Comparison of ENCODE assay signal across 8 cellular contexts in the genomic region with DNA sequence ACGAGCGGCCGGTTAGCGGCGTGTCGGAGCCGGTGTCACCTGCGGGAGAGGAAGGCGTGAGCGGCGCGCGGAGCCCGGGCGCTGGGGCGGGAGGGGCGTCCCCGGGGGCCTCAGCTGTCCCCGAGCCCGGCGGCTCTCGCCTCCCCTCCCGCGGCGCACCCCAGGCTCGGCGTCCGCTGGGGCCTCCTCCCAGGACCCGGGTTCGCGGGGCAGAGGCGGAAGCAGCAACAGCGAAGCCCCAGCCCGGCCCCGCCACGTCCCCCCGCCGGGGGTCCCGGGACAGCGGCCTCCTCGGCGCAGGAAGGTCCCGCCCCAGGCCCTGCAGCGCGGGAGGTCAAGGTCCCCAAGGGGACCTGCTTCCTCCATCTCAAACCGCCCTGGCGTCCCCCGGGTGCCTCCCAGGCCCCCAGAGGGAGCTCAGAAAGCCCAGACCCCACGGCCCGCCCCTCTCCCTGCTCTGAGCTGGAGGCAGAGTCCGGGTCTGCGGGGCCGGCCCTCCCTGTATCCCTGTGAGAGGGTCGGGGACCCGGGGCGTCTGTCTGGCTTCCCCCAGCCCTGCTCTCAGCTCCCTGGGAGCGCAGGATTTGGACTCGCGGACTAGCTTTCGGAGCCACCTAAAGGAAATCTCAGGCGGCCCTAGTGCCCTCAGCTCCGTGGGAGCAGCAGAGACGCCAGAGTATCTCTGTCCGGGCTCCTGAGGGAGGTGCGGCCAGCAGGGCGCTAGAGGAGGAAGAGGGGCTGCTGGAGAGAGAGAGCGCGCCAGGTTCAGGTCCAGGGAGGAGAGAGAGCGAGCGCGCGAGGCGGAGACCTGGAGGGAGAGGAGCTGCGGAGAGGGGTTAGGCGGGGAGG. TPM values are rescaled to one million over a fixed set of nuclear protein-coding genes. Genes with fewer than 3 reads are reported as not detected.
A peak's percentile ranks its signal among the peaks of the same experiment; 100 is the strongest.
DNase-seq lines count a peak whose midpoint lies in the region; ATAC-seq and TF ChIP-seq lines count a peak whose summit lies in the region.

No MANE protein-coding gene starts in this region.

- ATAC-seq in GM21737 (IDR thresholded peaks at IDR 0.05; ENCODE audit: unreplicated experiment) (peak; percentile 27), T-helper 17 cell (no peak), right lobe of liver (peak; percentile 4 to 25 (median 18))
- peak; percentile 34 to 47 for ATAC-seq in stimulated activated naive B cell treated with anti-CD40 and anti-IgM and Interleukin-4, amounts not matched to agents 10 μg/mL and 1 μg/mL and 100 μg/mL, for 72 hours (replicated peaks)

- H3K4me1 Mint-ChIP-seq in T-helper 17 cell = peaks cover 10% of the 10 kb centered on the region
- peaks cover 42 to 80% of the 10 kb centered on the region in 2 donors for H3K4me1 Mint-ChIP-seq in stimulated activated naive B cell treated with anti-CD40 and anti-IgM and Interleukin-4, amounts not matched to agents 10 μg/mL and 1 μg/mL and 100 μg/mL, for 72 hours

- no peaks in the 10 kb centered on the region for H3K36me3 Mint-ChIP-seq in T-helper 17 cell (ENCODE audit: low read depth)
- H3K36me3 Mint-ChIP-seq in stimulated activated naive B cell treated with anti-CD40 and anti-IgM and Interleukin-4, amounts not matched to agents 10 μg/mL and 1 μg/mL and 100 μg/mL, for 72 hours = peaks cover 72 to 73% of the 10 kb centered on the region in 2 donors

- H3K4me1 ChIP-seq in right lobe of liver = peaks cover 0 to 17% (median 2%) of the 10 kb centered on the region in 4 donors

- intact Hi-C loops in right lobe of liver (cut with DNase I) = no loop called here

- no peaks in the 10 kb centered on the region for H3K9me3 Mint-ChIP-seq in stimulated activated naive B cell treated with anti-CD40 and anti-IgM and Interleukin-4, amounts not matched to agents 10 μg/mL and 1 μg/mL and 100 μg/mL, for 72 hours

- H3K27me3 ChIP-seq in right lobe of liver = no peaks in the 10 kb centered on the region

- peak overlapping the region in 2 of 3 donors; percentile 38 to 44 for H3K27ac ChIP-seq in right lobe of liver

- H3K36me3 ChIP-seq in right lobe of liver = no peaks in the 10 kb centered on the region

- TF ChIP-seq POLR2A in right lobe of liver (IDR thresholded peaks at IDR 0.05) = no peak

- peak; percentile 57 for DNase-seq in HuH-7.5 (ENCODE audit: low spot score)
- no peak for DNase-seq in T-helper 17 cell
- peak; percentile 43 for DNase-seq in dermis blood vessel endothelial cell
- peak in 1 of 3 donors; percentile 59 for DNase-seq in right lobe of liver
- peak; percentile 54 for DNase-seq in stimulated activated naive B cell treated with anti-CD40 and anti-IgM and Interleukin-4, amounts not matched to agents 10 μg/mL and 1 μg/mL and 100 μg/mL, for 72 hours
- DNase-seq in GM19240 (ENCODE audit: insufficient read length, low spot score) = no peak

- 0% methylated on average over 24 of the region's 75 CpGs for WGBS in right lobe of liver (ENCODE audit: insufficient coverage, low coverage, low lambda C conversion rate, missing lambda C conversion rate)

- H3K4me3 ChIP-seq in GM08714 (ENCODE audit: low read length) = peak overlapping the region; percentile 77
- H3K4me3 ChIP-seq in right lobe of liver = peak overlapping the region; percentile 76 to 89 (median 83)

- peaks cover 18% of the 10 kb centered on the region for H3K27me3 Mint-ChIP-seq in T-helper 17 cell
- peaks cover 12 to 47% of the 10 kb centered on the region in 2 donors for H3K27me3 Mint-ChIP-seq in stimulated activated naive B cell treated with anti-CD40 and anti-IgM and Interleukin-4, amounts not matched to agents 10 μg/mL and 1 μg/mL and 100 μg/mL, for 72 hours

- H3K4me3 Mint-ChIP-seq in T-helper 17 cell = peak overlapping the region; percentile 97
- peak overlapping the region; percentile 87 to 90 for H3K4me3 Mint-ChIP-seq in stimulated activated naive B cell treated with anti-CD40 and anti-IgM and Interleukin-4, amounts not matched to agents 10 μg/mL and 1 μg/mL and 100 μg/mL, for 72 hours

- H3K9me3 ChIP-seq in T-helper 17 cell (ENCODE audit: control insufficient read depth, low read length, poor library complexity, severe bottlenecking) (no peaks in the 10 kb centered on the region), right lobe of liver (no peaks in the 10 kb centered on the region)

- peak overlapping the region; percentile 72 for H3K27ac Mint-ChIP-seq in T-helper 17 cell
- H3K27ac Mint-ChIP-seq in stimulated activated naive B cell treated with anti-CD40 and anti-IgM and Interleukin-4, amounts not matched to agents 10 μg/mL and 1 μg/mL and 100 μg/mL, for 72 hours = peak overlapping the region; percentile 89

- TF ChIP-seq CTCF in right lobe of liver (IDR thresholded peaks at IDR 0.05) = no peak

RNA-seq across cellular contexts. Expression of a gene that starts 30.6 kb away (rescaled TPM):
- total RNA-seq in T-helper 17 cell = 10 to 100 TPM; 71.3 to 86.3 TPM
- total RNA-seq in dermis blood vessel endothelial cell = 44.3 and 52.1 TPM in 2 replicates
- total RNA-seq in right lobe of liver = 10 to 100 TPM; 14.6 to 24.3 (median 20.0) TPM

RNA-seq across cellular contexts. Expression of a gene that starts 50.7 kb away (rescaled TPM):
- total RNA-seq in T-helper 17 cell = 1 to 10 TPM; 1.1 to 1.6 TPM
- total RNA-seq in dermis blood vessel endothelial cell = 1.5 TPM in 2 replicates
- 1 to 10 TPM in 2 of 6 experiments, under 1 TPM in 4; 0.32 to 1.8 (median 0.46) TPM for total RNA-seq in right lobe of liver

Comparison
In these comparisons a context has a peak if more than half of its experiments do, and no peak if none do; other contexts are left out.
1. DNase-seq: peak in HuH-7.5 (single experiment), dermis blood vessel endothelial cell (single experiment) and stimulated activated naive B cell treated with anti-CD40 and anti-IgM and Interleukin-4, amounts not matched to agents 10 μg/mL and 1 μg/mL and 100 μg/mL, for 72 hours (single experiment); none in T-helper 17 cell (0 of 3) and GM19240 (single experiment).